ENCODE assay signal across 18 cellular contexts in genomic region chr17:42700890-42701289, GRCh38.
"Had no signal": no experiment of that assay in that cellular context is flagged by ENCODE, and none has a peak within 500 bp of the region (broad histone marks: within the 10 kb centered on the region; RNA-seq: fewer than 3 reads in every experiment).

No MANE protein-coding gene starts in this region.

- H3K27ac Mint-ChIP-seq: memory B cell had no signal

- ATAC-seq: gastroesophageal sphincter; left lung; lower lobe of right lung; stimulated activated naive CD8-positive, alpha-beta T cell treated with anti-CD3 and anti-CD28 coated beads, Interleukin-15, amount 100 ng/mL, for 72 hours had no signal

- H3K27me3 Mint-ChIP-seq: memory B cell; stimulated activated naive CD8-positive, alpha-beta T cell treated with anti-CD3 and anti-CD28 coated beads, Interleukin-15, amount 100 ng/mL, for 72 hours had no signal

- H3K9me3 Mint-ChIP-seq: memory B cell; stimulated activated naive CD8-positive, alpha-beta T cell treated with anti-CD3 and anti-CD28 coated beads, Interleukin-15, amount 100 ng/mL, for 72 hours had no signal

- H3K27ac ChIP-seq: epithelial cell of prostate, esophagus muscularis mucosa, gastroesophageal sphincter, left lung, lower lobe of right lung, sigmoid colon, skin epidermis, testis had no signal

- DNase-seq: central memory CD4-positive, alpha-beta T cell; effector memory CD4-positive, alpha-beta T cell; foreskin fibroblast; glutamatergic neuron; islet precursor cell; left lung; lower lobe of right lung; midbrain; sigmoid colon; stimulated activated CD4-positive, alpha-beta T cell treated with anti-CD3 and anti-CD28 coated beads, Interleukin-2, amount 100 ng/mL, for 48 hours; stimulated activated naive CD8-positive, alpha-beta T cell treated with anti-CD3 and anti-CD28 coated beads, Interleukin-15, amount 100 ng/mL, for 72 hours; testis had no signal

- H3K4me3 Mint-ChIP-seq: memory B cell; stimulated activated naive CD8-positive, alpha-beta T cell treated with anti-CD3 and anti-CD28 coated beads, Interleukin-15, amount 100 ng/mL, for 72 hours had no signal

- H3K9me3 ChIP-seq: esophagus muscularis mucosa, gastroesophageal sphincter, left lung, lower lobe of right lung, sigmoid colon, testis, tibial nerve had no signal

- H3K4me3 ChIP-seq: esophagus muscularis mucosa, gastroesophageal sphincter, left lung, lower lobe of right lung, sigmoid colon, skin epidermis, testis, tibial nerve had no signal

- H3K4me1 ChIP-seq: left lung, lower lobe of right lung had no signal

- H3K27me3 ChIP-seq: esophagus muscularis mucosa, gastroesophageal sphincter, left lung, sigmoid colon, testis, tibial nerve had no signal
